Comparison of ENCODE assay signal across 1 cellular context in genomic region chr3:124887177-124887995, GRCh38.
A peak's percentile ranks its signal among the peaks of the same experiment; 100 is the strongest.
TF ChIP-seq lines count a peak whose summit lies in the region.

ITGB5 (minus strand) TSS chr3:124887365; CDS start chr3:124887000, 365 bp downstream.

TF ChIP-seq in HEK293, 187 proteins besides CTCF, POLR2A, EP300 and RAD21 (continued from another document and continues in another):
- peak; percentile 84 for TF ChIP-seq PRDM10 (tag by site-specific recombination; IDR thresholded peaks at IDR 0.05)
- peak; percentile 48 for TF ChIP-seq REST (tag by site-specific recombination; IDR thresholded peaks at IDR 0.05)
- TF ChIP-seq ZNF366 (tag by site-specific recombination; conservative IDR thresholded peaks at IDR 0.05) = peak; percentile 52; the same call in 1 of the 2 replicates
- peak; percentile 59; the same call in 1 of the 2 replicates for TF ChIP-seq ZNF76 (tag by site-specific recombination; IDR thresholded peaks at IDR 0.05; ENCODE audit: borderline replicate concordance, low read depth)
- peak; percentile 88 for TF ChIP-seq KLF8 (tag by site-specific recombination; IDR thresholded peaks at IDR 0.05)
- peak; percentile 92 for TF ChIP-seq ZBTB20 (tag by site-specific recombination; IDR thresholded peaks at IDR 0.05)
- peak; percentile 13; the same call in 1 of the 2 replicates for TF ChIP-seq ZNF585B (tag by site-specific recombination; IDR thresholded peaks at IDR 0.05)
- TF ChIP-seq INSM2 (tag by site-specific recombination; IDR thresholded peaks at IDR 0.05) = 0 out of 2 replicates have a peak, but pooled peaks have one; percentile 33
- TF ChIP-seq ZBTB48 (tag by site-specific recombination; IDR thresholded peaks at IDR 0.05) = peak; percentile 63
- TF ChIP-seq ZNF398 (tag by site-specific recombination; IDR thresholded peaks at IDR 0.05) = peak; percentile 81
- peak; percentile 76 for TF ChIP-seq PATZ1 (tag by site-specific recombination; IDR thresholded peaks at IDR 0.05)
- TF ChIP-seq ZBTB26 (tag by site-specific recombination; optimal IDR thresholded peaks at IDR 0.05) = peak; percentile 62
- peak; percentile 65; the same call in 1 of the 2 replicates for TF ChIP-seq SP7 (tag by site-specific recombination; IDR thresholded peaks at IDR 0.05)
- peak; percentile 97 for TF ChIP-seq PRDM4 (tag by site-specific recombination; IDR thresholded peaks at IDR 0.05)
- no peak for TF ChIP-seq ZNF677 (tag by site-specific recombination; IDR thresholded peaks at IDR 0.05)
- no peak for TF ChIP-seq ELK4 (IDR thresholded peaks at IDR 0.05; ENCODE audit: borderline replicate concordance, low read depth, low read length)
- TF ChIP-seq ZNF175 (tag by site-specific recombination; IDR thresholded peaks at IDR 0.05) = no peak
- TF ChIP-seq ZNF449 (tag by site-specific recombination; IDR thresholded peaks at IDR 0.05) = peak; percentile 54; the same call in 1 of the 2 replicates
- TF ChIP-seq ZFP69B (tag by site-specific recombination; IDR thresholded peaks at IDR 0.05) = 0 out of 2 replicates have a peak, but pooled peaks have one; percentile 25
- no peak for TF ChIP-seq GLI2 (tag by site-specific recombination; IDR thresholded peaks at IDR 0.05; ENCODE audit: borderline replicate concordance, low read depth)
- TF ChIP-seq ZNF112 (tag by site-specific recombination; IDR thresholded peaks at IDR 0.05) = no peak
- peak; percentile 74 for TF ChIP-seq ZEB2 (tag by site-specific recombination; IDR thresholded peaks at IDR 0.05)
- peak; percentile 82 for TF ChIP-seq ZNF2 (tag by site-specific recombination; IDR thresholded peaks at IDR 0.05)
- TF ChIP-seq KLF1 (tag by site-specific recombination; IDR thresholded peaks at IDR 0.05) = peak; percentile 61
- 0 out of 2 replicates have a peak, but pooled peaks have one; percentile 23 for TF ChIP-seq ZBTB6 (tag by site-specific recombination; IDR thresholded peaks at IDR 0.05)
- TF ChIP-seq ZNF350 (tag by site-specific recombination; IDR thresholded peaks at IDR 0.05) = no peak
- peak; percentile 85 for TF ChIP-seq ZBTB8A (tag by site-specific recombination; IDR thresholded peaks at IDR 0.05)
- TF ChIP-seq KLF16 (tag by site-specific recombination; IDR thresholded peaks at IDR 0.05) = peak; percentile 85
- TF ChIP-seq KLF9 (tag by site-specific recombination; IDR thresholded peaks at IDR 0.05; ENCODE audit: low read depth) = peak; percentile 86
- TF ChIP-seq KLF7 (tag by site-specific recombination; IDR thresholded peaks at IDR 0.05; ENCODE audit: borderline replicate concordance) = peak; percentile 14; the same call in 1 of the 2 replicates
- TF ChIP-seq MZF1 (tag by site-specific recombination; IDR thresholded peaks at IDR 0.05; ENCODE audit: borderline replicate concordance) = no peak
- TF ChIP-seq KLF17 (tag by site-specific recombination; IDR thresholded peaks at IDR 0.05) = peak; percentile 66; the same call in 1 of the 2 replicates
- TF ChIP-seq ZNF335 (tag by site-specific recombination; conservative IDR thresholded peaks at IDR 0.05) = peak; percentile 70
